ENCODE assay signal across 1 cellular context in the genomic region with DNA sequence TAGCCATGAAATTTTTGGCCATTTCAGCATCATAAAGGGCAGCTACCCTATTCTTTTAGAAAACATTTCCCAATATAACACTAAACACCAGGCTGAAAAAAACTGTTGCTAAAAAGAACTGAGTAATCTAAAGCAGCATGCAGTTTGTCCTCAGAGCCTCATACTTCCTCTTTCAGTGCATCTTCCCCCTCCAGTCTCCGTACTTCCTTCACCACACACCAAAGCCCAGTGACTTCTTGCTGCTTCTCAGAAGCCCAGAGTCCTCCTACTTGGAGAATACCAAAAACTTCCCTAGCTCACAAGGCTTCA.
TF ChIP-seq lines count a peak whose summit lies in the region.

No MANE protein-coding gene starts in this region.

TF ChIP-seq in GM12878, 131 proteins besides CTCF, POLR2A, EP300 and RAD21 (continues in another document):
- TF ChIP-seq, protein P1, sequence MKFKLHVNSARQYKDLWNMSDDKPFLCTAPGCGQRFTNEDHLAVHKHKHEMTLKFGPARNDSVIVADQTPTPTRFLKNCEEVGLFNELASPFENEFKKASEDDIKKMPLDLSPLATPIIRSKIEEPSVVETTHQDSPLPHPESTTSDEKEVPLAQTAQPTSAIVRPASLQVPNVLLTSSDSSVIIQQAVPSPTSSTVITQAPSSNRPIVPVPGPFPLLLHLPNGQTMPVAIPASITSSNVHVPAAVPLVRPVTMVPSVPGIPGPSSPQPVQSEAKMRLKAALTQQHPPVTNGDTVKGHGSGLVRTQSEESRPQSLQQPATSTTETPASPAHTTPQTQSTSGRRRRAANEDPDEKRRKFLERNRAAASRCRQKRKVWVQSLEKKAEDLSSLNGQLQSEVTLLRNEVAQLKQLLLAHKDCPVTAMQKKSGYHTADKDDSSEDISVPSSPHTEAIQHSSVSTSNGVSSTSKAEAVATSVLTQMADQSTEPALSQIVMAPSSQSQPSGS (IDR thresholded peaks at IDR 0.05; ENCODE audit: low read length) = 0 out of 2 replicates have a peak, but pooled peaks have one; percentile 47
- TF ChIP-seq RUNX3 (IDR thresholded peaks at IDR 0.05; ENCODE audit: low read length) (peak; percentile 80), ZNF384 (IDR thresholded peaks at IDR 0.05; ENCODE audit: borderline replicate concordance, low read depth, low read length) (peak; percentile 69; the same call in 1 of the 2 replicates), SPI1 (IDR thresholded peaks at IDR 0.05; ENCODE audit: borderline replicate concordance, insufficient read depth, low read depth, low read length) (peak; percentile 46; the same call in 1 of the 2 replicates), ATF7 (IDR thresholded peaks at IDR 0.05; ENCODE audit: low read depth) (peak; percentile 51), MTA2 (IDR thresholded peaks at IDR 0.05; ENCODE audit: low read depth) (peak; percentile 48; the same call in 1 of the 2 replicates), IKZF2 (IDR thresholded peaks at IDR 0.05) (peak; percentile 80 to 84), TCF3 (IDR thresholded peaks at IDR 0.05; ENCODE audit: borderline replicate concordance, insufficient read depth, low read depth, low read length) (no peak), SP1 (IDR thresholded peaks at IDR 0.05; ENCODE audit: low read depth, low read length) (no peak), RB1 (IDR thresholded peaks at IDR 0.05; ENCODE audit: borderline replicate concordance) (no peak), CREM (IDR thresholded peaks at IDR 0.05; ENCODE audit: low read depth) (peak; percentile 36; the same call in 1 of the 2 replicates), ETV6 (conservative IDR thresholded peaks at IDR 0.05 in 1 of 2, IDR thresholded peaks at IDR 0.05 in 1 of 2; ENCODE audit: borderline replicate concordance in 1 of 2, low read depth in 1 of 2) (peak in 1 of 2 experiments; percentile 95; a peak in 2 of 4 replicates), MTA3 (IDR thresholded peaks at IDR 0.05; ENCODE audit: borderline replicate concordance, low read length) (no peak), CHD1 (IDR thresholded peaks at IDR 0.05; ENCODE audit: low read depth, low read length) (no peak), EED (IDR thresholded peaks at IDR 0.05; ENCODE audit: low read depth) (peak; percentile 88), SIN3A (IDR thresholded peaks at IDR 0.05; ENCODE audit: low read depth, low read length) (no peak), CHD2 (IDR thresholded peaks at IDR 0.05; ENCODE audit: borderline replicate concordance, low read depth, low read length) (no peak), MEF2A (IDR thresholded peaks at IDR 0.05; ENCODE audit: insufficient read depth, low read depth, low read length) (0 out of 2 replicates have a peak, but pooled peaks have one; percentile 8), ZNF622 (IDR thresholded peaks at IDR 0.05) (no peak), PML (IDR thresholded peaks at IDR 0.05; ENCODE audit: low read length) (peak; percentile 22; the same call in 1 of the 2 replicates), BACH1 (IDR thresholded peaks at IDR 0.05; ENCODE audit: borderline replicate concordance) (no peak), EGR1 (IDR thresholded peaks at IDR 0.05; ENCODE audit: borderline replicate concordance in 1 of 2, low read depth in 2 of 2, low read length in 2 of 2) (peak in 1 of 2 experiments; percentile 34; a peak in 2 of 3 replicates), JUND (IDR thresholded peaks at IDR 0.05; ENCODE audit: low read depth, low read length) (no peak), FOXM1 (IDR thresholded peaks at IDR 0.05; ENCODE audit: low read depth, low read length) (peak; percentile 27; the same call in 1 of the 2 replicates), KAT2A (conservative IDR thresholded peaks at IDR 0.05; ENCODE audit: control insufficient read depth, low read depth, low read length) (no peak), CBX5 (IDR thresholded peaks at IDR 0.05; ENCODE audit: low read depth) (0 out of 2 replicates have a peak, but pooled peaks have one; percentile 34), ZNF274 (IDR thresholded peaks at IDR 0.05; ENCODE audit: insufficient read depth, insufficient read length) (no peak), TAF1 (IDR thresholded peaks at IDR 0.05; ENCODE audit: borderline replicate concordance, low read depth, low read length) (no peak), CBX3 (IDR thresholded peaks at IDR 0.05; ENCODE audit: borderline replicate concordance, low read depth) (no peak), ZBED1 (IDR thresholded peaks at IDR 0.05; ENCODE audit: borderline replicate concordance) (no peak), ASH2L (IDR thresholded peaks at IDR 0.05; ENCODE audit: borderline replicate concordance, low read depth) (no peak), ZNF217 (IDR thresholded peaks at IDR 0.05) (no peak), ZNF24 (IDR thresholded peaks at IDR 0.05) (0 out of 2 replicates have a peak, but pooled peaks have one; percentile 18), BCL11A (IDR thresholded peaks at IDR 0.05; ENCODE audit: low read depth, low read length) (0 out of 2 replicates have a peak, but pooled peaks have one; percentile 8), RAD51 (IDR thresholded peaks at IDR 0.05) (no peak)
- TF ChIP-seq, protein P2, sequence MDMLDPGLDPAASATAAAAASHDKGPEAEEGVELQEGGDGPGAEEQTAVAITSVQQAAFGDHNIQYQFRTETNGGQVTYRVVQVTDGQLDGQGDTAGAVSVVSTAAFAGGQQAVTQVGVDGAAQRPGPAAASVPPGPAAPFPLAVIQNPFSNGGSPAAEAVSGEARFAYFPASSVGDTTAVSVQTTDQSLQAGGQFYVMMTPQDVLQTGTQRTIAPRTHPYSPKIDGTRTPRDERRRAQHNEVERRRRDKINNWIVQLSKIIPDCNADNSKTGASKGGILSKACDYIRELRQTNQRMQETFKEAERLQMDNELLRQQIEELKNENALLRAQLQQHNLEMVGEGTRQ (IDR thresholded peaks at IDR 0.05; ENCODE audit: borderline replicate concordance, low read depth, low read length) = no peak
- TF ChIP-seq, protein P3, sequence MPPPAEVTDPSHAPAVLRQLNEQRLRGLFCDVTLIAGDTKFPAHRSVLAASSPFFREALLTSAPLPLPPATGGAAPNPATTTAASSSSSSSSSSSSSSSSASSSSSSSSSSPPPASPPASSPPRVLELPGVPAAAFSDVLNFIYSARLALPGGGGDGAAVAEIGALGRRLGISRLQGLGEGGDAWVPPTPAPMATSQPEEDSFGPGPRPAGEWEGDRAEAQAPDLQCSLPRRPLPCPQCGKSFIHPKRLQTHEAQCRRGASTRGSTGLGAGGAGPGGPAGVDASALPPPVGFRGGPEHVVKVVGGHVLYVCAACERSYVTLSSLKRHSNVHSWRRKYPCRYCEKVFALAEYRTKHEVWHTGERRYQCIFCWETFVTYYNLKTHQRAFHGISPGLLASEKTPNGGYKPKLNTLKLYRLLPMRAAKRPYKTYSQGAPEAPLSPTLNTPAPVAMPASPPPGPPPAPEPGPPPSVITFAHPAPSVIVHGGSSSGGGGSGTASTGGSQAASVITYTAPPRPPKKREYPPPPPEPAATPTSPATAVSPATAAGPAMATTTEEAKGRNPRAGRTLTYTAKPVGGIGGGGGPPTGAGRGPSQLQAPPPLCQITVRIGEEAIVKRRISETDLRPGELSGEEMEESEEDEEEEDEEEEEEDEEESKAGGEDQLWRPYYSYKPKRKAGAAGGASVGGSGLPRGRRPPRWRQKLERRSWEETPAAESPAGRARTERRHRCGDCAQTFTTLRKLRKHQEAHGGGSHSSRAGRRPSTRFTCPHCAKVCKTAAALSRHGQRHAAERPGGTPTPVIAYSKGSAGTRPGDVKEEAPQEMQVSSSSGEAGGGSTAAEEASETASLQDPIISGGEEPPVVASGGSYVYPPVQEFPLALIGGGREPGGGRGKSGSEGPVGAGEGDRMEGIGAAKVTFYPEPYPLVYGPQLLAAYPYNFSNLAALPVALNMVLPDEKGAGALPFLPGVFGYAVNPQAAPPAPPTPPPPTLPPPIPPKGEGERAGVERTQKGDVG (CRISPR knock-in tag; IDR thresholded peaks at IDR 0.05) = no peak
- TF ChIP-seq, protein P4, sequence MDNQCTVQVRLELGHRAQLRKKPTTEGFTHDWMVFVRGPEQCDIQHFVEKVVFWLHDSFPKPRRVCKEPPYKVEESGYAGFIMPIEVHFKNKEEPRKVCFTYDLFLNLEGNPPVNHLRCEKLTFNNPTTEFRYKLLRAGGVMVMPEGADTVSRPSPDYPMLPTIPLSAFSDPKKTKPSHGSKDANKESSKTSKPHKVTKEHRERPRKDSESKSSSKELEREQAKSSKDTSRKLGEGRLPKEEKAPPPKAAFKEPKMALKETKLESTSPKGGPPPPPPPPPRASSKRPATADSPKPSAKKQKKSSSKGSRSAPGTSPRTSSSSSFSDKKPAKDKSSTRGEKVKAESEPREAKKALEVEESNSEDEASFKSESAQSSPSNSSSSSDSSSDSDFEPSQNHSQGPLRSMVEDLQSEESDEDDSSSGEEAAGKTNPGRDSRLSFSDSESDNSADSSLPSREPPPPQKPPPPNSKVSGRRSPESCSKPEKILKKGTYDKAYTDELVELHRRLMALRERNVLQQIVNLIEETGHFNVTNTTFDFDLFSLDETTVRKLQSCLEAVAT (IDR thresholded peaks at IDR 0.05) = peak; percentile 48; the same call in 1 of the 2 replicates
- TF ChIP-seq, protein P5, sequence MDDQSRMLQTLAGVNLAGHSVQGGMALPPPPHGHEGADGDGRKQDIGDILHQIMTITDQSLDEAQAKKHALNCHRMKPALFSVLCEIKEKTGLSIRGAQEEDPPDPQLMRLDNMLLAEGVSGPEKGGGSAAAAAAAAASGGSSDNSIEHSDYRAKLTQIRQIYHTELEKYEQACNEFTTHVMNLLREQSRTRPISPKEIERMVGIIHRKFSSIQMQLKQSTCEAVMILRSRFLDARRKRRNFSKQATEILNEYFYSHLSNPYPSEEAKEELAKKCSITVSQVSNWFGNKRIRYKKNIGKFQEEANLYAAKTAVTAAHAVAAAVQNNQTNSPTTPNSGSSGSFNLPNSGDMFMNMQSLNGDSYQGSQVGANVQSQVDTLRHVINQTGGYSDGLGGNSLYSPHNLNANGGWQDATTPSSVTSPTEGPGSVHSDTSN (IDR thresholded peaks at IDR 0.05; ENCODE audit: insufficient replicate concordance, low read depth, low read length) = no peak
- TF ChIP-seq, protein P6, sequence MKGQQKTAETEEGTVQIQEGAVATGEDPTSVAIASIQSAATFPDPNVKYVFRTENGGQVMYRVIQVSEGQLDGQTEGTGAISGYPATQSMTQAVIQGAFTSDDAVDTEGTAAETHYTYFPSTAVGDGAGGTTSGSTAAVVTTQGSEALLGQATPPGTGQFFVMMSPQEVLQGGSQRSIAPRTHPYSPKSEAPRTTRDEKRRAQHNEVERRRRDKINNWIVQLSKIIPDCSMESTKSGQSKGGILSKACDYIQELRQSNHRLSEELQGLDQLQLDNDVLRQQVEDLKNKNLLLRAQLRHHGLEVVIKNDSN (IDR thresholded peaks at IDR 0.05; ENCODE audit: borderline replicate concordance, extremely low read length, insufficient read depth, low read depth, low read length) = no peak
- TF ChIP-seq, protein P7, sequence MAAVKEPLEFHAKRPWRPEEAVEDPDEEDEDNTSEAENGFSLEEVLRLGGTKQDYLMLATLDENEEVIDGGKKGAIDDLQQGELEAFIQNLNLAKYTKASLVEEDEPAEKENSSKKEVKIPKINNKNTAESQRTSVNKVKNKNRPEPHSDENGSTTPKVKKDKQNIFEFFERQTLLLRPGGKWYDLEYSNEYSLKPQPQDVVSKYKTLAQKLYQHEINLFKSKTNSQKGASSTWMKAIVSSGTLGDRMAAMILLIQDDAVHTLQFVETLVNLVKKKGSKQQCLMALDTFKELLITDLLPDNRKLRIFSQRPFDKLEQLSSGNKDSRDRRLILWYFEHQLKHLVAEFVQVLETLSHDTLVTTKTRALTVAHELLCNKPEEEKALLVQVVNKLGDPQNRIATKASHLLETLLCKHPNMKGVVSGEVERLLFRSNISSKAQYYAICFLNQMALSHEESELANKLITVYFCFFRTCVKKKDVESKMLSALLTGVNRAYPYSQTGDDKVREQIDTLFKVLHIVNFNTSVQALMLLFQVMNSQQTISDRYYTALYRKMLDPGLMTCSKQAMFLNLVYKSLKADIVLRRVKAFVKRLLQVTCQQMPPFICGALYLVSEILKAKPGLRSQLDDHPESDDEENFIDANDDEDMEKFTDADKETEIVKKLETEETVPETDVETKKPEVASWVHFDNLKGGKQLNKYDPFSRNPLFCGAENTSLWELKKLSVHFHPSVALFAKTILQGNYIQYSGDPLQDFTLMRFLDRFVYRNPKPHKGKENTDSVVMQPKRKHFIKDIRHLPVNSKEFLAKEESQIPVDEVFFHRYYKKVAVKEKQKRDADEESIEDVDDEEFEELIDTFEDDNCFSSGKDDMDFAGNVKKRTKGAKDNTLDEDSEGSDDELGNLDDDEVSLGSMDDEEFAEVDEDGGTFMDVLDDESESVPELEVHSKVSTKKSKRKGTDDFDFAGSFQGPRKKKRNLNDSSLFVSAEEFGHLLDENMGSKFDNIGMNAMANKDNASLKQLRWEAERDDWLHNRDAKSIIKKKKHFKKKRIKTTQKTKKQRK (IDR thresholded peaks at IDR 0.05; ENCODE audit: low read depth, low read length) = no peak
- TF ChIP-seq, protein P8, sequence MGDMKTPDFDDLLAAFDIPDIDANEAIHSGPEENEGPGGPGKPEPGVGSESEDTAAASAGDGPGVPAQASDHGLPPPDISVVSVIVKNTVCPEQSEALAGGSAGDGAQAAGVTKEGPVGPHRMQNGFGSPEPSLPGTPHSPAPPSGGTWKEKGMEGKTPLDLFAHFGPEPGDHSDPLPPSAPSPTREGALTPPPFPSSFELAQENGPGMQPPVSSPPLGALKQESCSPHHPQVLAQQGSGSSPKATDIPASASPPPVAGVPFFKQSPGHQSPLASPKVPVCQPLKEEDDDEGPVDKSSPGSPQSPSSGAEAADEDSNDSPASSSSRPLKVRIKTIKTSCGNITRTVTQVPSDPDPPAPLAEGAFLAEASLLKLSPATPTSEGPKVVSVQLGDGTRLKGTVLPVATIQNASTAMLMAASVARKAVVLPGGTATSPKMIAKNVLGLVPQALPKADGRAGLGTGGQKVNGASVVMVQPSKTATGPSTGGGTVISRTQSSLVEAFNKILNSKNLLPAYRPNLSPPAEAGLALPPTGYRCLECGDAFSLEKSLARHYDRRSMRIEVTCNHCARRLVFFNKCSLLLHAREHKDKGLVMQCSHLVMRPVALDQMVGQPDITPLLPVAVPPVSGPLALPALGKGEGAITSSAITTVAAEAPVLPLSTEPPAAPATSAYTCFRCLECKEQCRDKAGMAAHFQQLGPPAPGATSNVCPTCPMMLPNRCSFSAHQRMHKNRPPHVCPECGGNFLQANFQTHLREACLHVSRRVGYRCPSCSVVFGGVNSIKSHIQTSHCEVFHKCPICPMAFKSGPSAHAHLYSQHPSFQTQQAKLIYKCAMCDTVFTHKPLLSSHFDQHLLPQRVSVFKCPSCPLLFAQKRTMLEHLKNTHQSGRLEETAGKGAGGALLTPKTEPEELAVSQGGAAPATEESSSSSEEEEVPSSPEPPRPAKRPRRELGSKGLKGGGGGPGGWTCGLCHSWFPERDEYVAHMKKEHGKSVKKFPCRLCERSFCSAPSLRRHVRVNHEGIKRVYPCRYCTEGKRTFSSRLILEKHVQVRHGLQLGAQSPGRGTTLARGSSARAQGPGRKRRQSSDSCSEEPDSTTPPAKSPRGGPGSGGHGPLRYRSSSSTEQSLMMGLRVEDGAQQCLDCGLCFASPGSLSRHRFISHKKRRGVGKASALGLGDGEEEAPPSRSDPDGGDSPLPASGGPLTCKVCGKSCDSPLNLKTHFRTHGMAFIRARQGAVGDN (IDR thresholded peaks at IDR 0.05) = peak; percentile 47; the same call in 1 of the 2 replicates
